In genomic region chr17:17669081-17669850, GRCh38 we compare ENCODE assay signal across 15 cellular contexts. TPM values are rescaled to one million over a fixed set of nuclear protein-coding genes. Genes with fewer than 3 reads are reported as not detected.
A peak's percentile ranks its signal among the peaks of the same experiment; 100 is the strongest.
DNase-seq lines count a peak whose midpoint lies in the region; ATAC-seq and TF ChIP-seq lines count a peak whose summit lies in the region.
"Had no signal": no experiment of that assay in that cellular context is flagged by ENCODE, and none has a peak within 500 bp of the region (broad histone marks: within the 10 kb centered on the region; RNA-seq: fewer than 3 reads in every experiment).

No MANE protein-coding gene starts in this region.

- 85% methylated on average over 10 of the region's 12 CpGs for WGBS in esophagus muscularis mucosa

- H3K27ac ChIP-seq in esophagus muscularis mucosa (replicated peaks in 1 of 4), result no peak overlapping the region
- H3K27ac ChIP-seq: skin epidermis had no signal

- H3K4me3 ChIP-seq in fibroblast of the aortic adventitia (ENCODE audit: low read depth, low read length) (no peak overlapping the region), esophagus muscularis mucosa (no peak overlapping the region)
- H3K4me3 ChIP-seq: GM12878, skin epidermis, transverse colon had no signal

- no peak for ATAC-seq in GM21360 (IDR thresholded peaks at IDR 0.05; ENCODE audit: unreplicated experiment)
- ATAC-seq: GM12878, left colon, WTC11 had no signal

- no peak for TF ChIP-seq POLR2A in esophagus muscularis mucosa (IDR thresholded peaks at IDR 0.05; ENCODE audit: low read depth)

- peak in 2 of 3 experiments; percentile 44 to 64 for DNase-seq in NCI-H1417 (lab: John Stamatoyannopoulos, UW)
- DNase-seq in NCI-H1417 treated with DMSO at 0.1 percent for 48 hours (lab: John Stamatoyannopoulos, UW), result no peak
- DNase-seq in Daoy (ENCODE audit: low read depth), result peak; percentile 76
- DNase-seq in NCI-H69 (lab: John Stamatoyannopoulos, UW), result peak; percentile 25
- DNase-seq in fibroblast of the aortic adventitia (ENCODE audit: low read depth), result peak; percentile 11
- no peak for DNase-seq in SIG-M5 treated with dmso at 0.1 percent for 504 hours (lab: John Stamatoyannopoulos, UW; ENCODE audit: unreplicated experiment)
- no peak for DNase-seq in esophagus muscularis mucosa (ENCODE audit: extremely low spot score)
- DNase-seq: head of caudate nucleus, left colon, NCI-H2107, transverse colon had no signal

- no peak for TF ChIP-seq CTCF in fibroblast of the aortic adventitia (IDR thresholded peaks at IDR 0.05; ENCODE audit: insufficient read depth, low read length)
- no peak for TF ChIP-seq CTCF in esophagus muscularis mucosa (IDR thresholded peaks at IDR 0.05)

- peaks cover 0 to 8% (median 0%) of the 10 kb centered on the region in 4 donors for H3K4me1 ChIP-seq in esophagus muscularis mucosa

- H3K9me3 ChIP-seq in esophagus muscularis mucosa, result no peaks in the 10 kb centered on the region
- H3K9me3 ChIP-seq: transverse colon had no signal

- no peaks in the 10 kb centered on the region for H3K27me3 ChIP-seq in esophagus muscularis mucosa
- H3K27me3 ChIP-seq: transverse colon had no signal

- no peaks in the 10 kb centered on the region for H3K36me3 ChIP-seq in esophagus muscularis mucosa
- H3K36me3 ChIP-seq: transverse colon had no signal

- intact Hi-C loops in esophagus muscularis mucosa (cut with DNase I), result no loop called here

- no peak for TF ChIP-seq EP300 in esophagus muscularis mucosa (IDR thresholded peaks at IDR 0.05)

RNA-seq across cellular contexts. Expression of gene RAI1, which starts 12.0 kb away (rescaled TPM):
- 5.2 and 5.9 TPM in 2 replicates for total RNA-seq in Daoy (2014; rRNA removed; shearing (Covaris generic))
- 7.5 and 9.1 TPM in 2 replicates for total RNA-seq in fibroblast of the aortic adventitia (ENCODE audit: low replicate concordance)
- 10 to 100 TPM; 18.7 to 41.3 (median 28.3) TPM for total RNA-seq in esophagus muscularis mucosa

Comparison
In these comparisons a context has a peak if more than half of its experiments do, and no peak if none do; other contexts are left out.
1. DNase-seq: peak in NCI-H1417 (2 of 3), Daoy (single experiment), NCI-H69 (single experiment) and fibroblast of the aortic adventitia (single experiment); none in NCI-H1417 treated with DMSO at 0.1 percent for 48 hours (single experiment), SIG-M5 treated with dmso at 0.1 percent for 504 hours (single experiment) and esophagus muscularis mucosa (single experiment).